1 cellular context compared by ENCODE assay signal in genomic region chr16:56530872-56531271, GRCh38.
TF ChIP-seq lines count a peak whose summit lies in the region.

No MANE protein-coding gene starts in this region.

TF ChIP-seq in HCT116, 20 proteins besides CTCF, POLR2A, EP300 and RAD21:
- TF ChIP-seq SP1 (IDR thresholded peaks at IDR 0.05; ENCODE audit: low read depth) (no peak), JUND (IDR thresholded peaks at IDR 0.05) (peak; percentile 13; the same call in 1 of the 2 replicates)
